ENCODE assay signal across 27 cellular contexts in genomic region chr16:9860876-9861275, GRCh38.
"Had no signal": no experiment of that assay in that cellular context is flagged by ENCODE, and none has a peak within 500 bp of the region (broad histone marks: within the 10 kb centered on the region; RNA-seq: fewer than 3 reads in every experiment).

No MANE protein-coding gene starts in this region.

- H3K36me3 ChIP-seq: colonic mucosa, esophagus squamous epithelium, heart right ventricle, lower lobe of right lung, pancreas, stomach, thyroid gland, vagina had no signal

- H3K4me1 ChIP-seq: colonic mucosa, esophagus squamous epithelium, lower lobe of right lung, pancreas, stomach, thyroid gland, vagina had no signal

- H3K4me2 ChIP-seq: smooth muscle cell had no signal

- H3K4me3 ChIP-seq: colonic mucosa, esophagus squamous epithelium, heart right ventricle, lower lobe of right lung, pancreas, smooth muscle cell, stomach, thyroid gland, vagina had no signal

- H3K27ac ChIP-seq: colonic mucosa, esophagus squamous epithelium, heart right ventricle, lower lobe of right lung, pancreas, stomach, thyroid gland, vagina had no signal

- H3K9me3 ChIP-seq: colonic mucosa, esophagus squamous epithelium, lower lobe of right lung, pancreas, stomach, thyroid gland, vagina had no signal

- DNase-seq: colonic mucosa; effector CD8-positive, alpha-beta T cell; erythroblast; esophagus squamous epithelium; foreskin melanocyte; glutamatergic neuron; heart right ventricle; hypothalamus; immature natural killer cell; islet precursor cell; kidney glomerular epithelial cell; left colon; left ventricle myocardium superior; lower lobe of right lung; natural killer cell; pancreas; stimulated activated CD4-positive, alpha-beta T cell treated with anti-CD3 and anti-CD28 coated beads, Interleukin-12 subunit alpha, Interleukin-12 subunit beta, amount 100 ng/mL, for 4 hours; stimulated activated CD4-positive, alpha-beta T cell treated with anti-CD3 and anti-CD28 coated beads, Interleukin-1b, Interleukin-23, amount 100 ng/mL, for 48 hours; stimulated activated CD4-positive, alpha-beta T cell treated with anti-CD3 and anti-CD28 coated beads, Interleukin-4, amount 100 ng/mL, for 1 hour; stimulated activated CD8-positive, alpha-beta memory T cell treated with anti-CD3 and anti-CD28 coated beads, Interleukin-4, amount 100 ng/mL, for 48 hours; stimulated activated naive CD4-positive, alpha-beta T cell treated with Interleukin-2 at 50 U/mL for 16 hours; stomach; thyroid gland; trophoblast cell had no signal

- ATAC-seq: left colon, left ventricle myocardium superior, natural killer cell, pancreas, sciatic nerve had no signal

- H3K27me3 ChIP-seq: colonic mucosa, esophagus squamous epithelium, heart right ventricle, pancreas, stomach, thyroid gland, vagina had no signal
